In the genomic region with DNA sequence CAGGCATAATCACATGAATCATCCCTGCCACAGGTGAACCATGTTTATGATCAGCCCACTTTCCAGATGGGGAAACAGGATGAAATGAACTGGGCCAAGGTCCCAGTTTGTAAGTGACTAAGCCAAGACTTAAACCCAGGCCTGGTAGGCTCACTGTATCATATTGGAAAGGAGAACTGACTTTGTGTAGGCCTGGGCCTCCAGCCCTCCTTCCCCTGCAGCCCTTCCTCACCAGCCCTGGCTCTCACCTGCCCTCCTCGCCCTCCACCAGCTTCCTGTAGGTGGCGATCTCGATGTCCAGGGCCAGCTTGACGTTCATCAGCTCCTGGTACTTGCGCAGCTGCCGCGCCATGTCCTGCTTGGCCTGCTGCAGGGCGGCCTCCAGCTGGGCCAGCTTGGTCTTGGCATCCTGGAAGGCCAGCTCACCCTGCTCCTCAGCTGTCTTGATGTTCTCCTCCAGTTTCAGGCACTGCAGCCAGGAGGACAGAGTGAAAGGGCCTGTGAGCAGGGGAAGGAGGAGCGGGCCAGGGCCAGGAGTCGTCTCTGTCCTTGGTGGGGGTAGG, we compare ENCODE assay signal across 9 cellular contexts. TPM values are rescaled to one million over a fixed set of nuclear protein-coding genes. Genes with fewer than 3 reads are reported as not detected.
DNase-seq lines count a peak whose midpoint lies in the region; ATAC-seq and TF ChIP-seq lines count a peak whose summit lies in the region.
"Had no signal": no experiment of that assay in that cellular context is flagged by ENCODE, and none has a peak within 500 bp of the region (broad histone marks: within the 10 kb centered on the region; RNA-seq: fewer than 3 reads in every experiment).

No MANE protein-coding gene starts in this region.

- no peak overlapping the region for H3K4me3 Mint-ChIP-seq in glutamatergic neuron (ENCODE audit: unreplicated experiment)
- H3K4me3 Mint-ChIP-seq in T-helper 17 cell = no peak overlapping the region
- no peak overlapping the region for H3K4me3 Mint-ChIP-seq in immature natural killer cell
- H3K4me3 Mint-ChIP-seq: stimulated activated naive B cell treated with anti-CD40 and anti-IgM and Interleukin-4, amounts not matched to agents 10 μg/mL and 1 μg/mL and 100 μg/mL, for 72 hours had no signal

- H3K36me3 Mint-ChIP-seq in glutamatergic neuron (ENCODE audit: unreplicated experiment) (no peaks in the 10 kb centered on the region), T-helper 17 cell (ENCODE audit: low read depth) (no peaks in the 10 kb centered on the region), immature natural killer cell (no peaks in the 10 kb centered on the region)
- H3K36me3 Mint-ChIP-seq: stimulated activated naive B cell treated with anti-CD40 and anti-IgM and Interleukin-4, amounts not matched to agents 10 μg/mL and 1 μg/mL and 100 μg/mL, for 72 hours had no signal

- no peaks in the 10 kb centered on the region for H3K9me3 ChIP-seq in T-helper 17 cell (ENCODE audit: control insufficient read depth, low read length, poor library complexity, severe bottlenecking)

- peak; percentile 30 for TF ChIP-seq CTCF in AG10803 (conservative IDR thresholded peaks at IDR 0.05; ENCODE audit: low read length)
- peak; percentile 20 for TF ChIP-seq CTCF in GM20000 (IDR thresholded peaks at IDR 0.05; ENCODE audit: extremely low read depth, missing control alignments)
- TF ChIP-seq CTCF in RWPE1 (conservative IDR thresholded peaks at IDR 0.05; ENCODE audit: low read depth) = peak; percentile 36
- peak; percentile 43 for TF ChIP-seq CTCF in glutamatergic neuron (IDR thresholded peaks at IDR 0.05; ENCODE audit: partially characterized antibody, unreplicated experiment)

- H3K9me3 Mint-ChIP-seq in glutamatergic neuron (ENCODE audit: unreplicated experiment) = no peaks in the 10 kb centered on the region
- H3K9me3 Mint-ChIP-seq in immature natural killer cell = no peaks in the 10 kb centered on the region
- H3K9me3 Mint-ChIP-seq: stimulated activated naive B cell treated with anti-CD40 and anti-IgM and Interleukin-4, amounts not matched to agents 10 μg/mL and 1 μg/mL and 100 μg/mL, for 72 hours had no signal

- peak overlapping the region; percentile 91 for H3K27ac ChIP-seq in RWPE1

- no peaks in the 10 kb centered on the region for H3K4me1 Mint-ChIP-seq in glutamatergic neuron (ENCODE audit: low read depth, unreplicated experiment)
- H3K4me1 Mint-ChIP-seq in T-helper 17 cell = peaks cover 2% of the 10 kb centered on the region
- H3K4me1 Mint-ChIP-seq in immature natural killer cell = no peaks in the 10 kb centered on the region

- no peak overlapping the region for H3K4me3 ChIP-seq in AG10803 (ENCODE audit: low read length)

- H3K27me3 Mint-ChIP-seq in glutamatergic neuron (ENCODE audit: unreplicated experiment) = peaks cover 6% of the 10 kb centered on the region
- H3K27me3 Mint-ChIP-seq in T-helper 17 cell = no peaks in the 10 kb centered on the region
- peaks cover 0 to 3% (median 2%) of the 10 kb centered on the region in 3 donors for H3K27me3 Mint-ChIP-seq in immature natural killer cell (ENCODE audit: low read depth in 3 of 3)

- ATAC-seq in T-helper 17 cell = no peak

- DNase-seq in AG10803 (ENCODE audit: low read depth) (peak; percentile 47), GM20000 (ENCODE audit: low spot score) (no peak), RWPE1 (ENCODE audit: low spot score) (no peak), glutamatergic neuron (peak; percentile 67), COR-L47 (lab: John Stamatoyannopoulos, UW) (no peak), T-helper 17 cell (no peak), immature natural killer cell (no peak)
- no peak for DNase-seq in activated CD4-positive, CD25-positive, alpha-beta regulatory T cell (lab: John Stamatoyannopoulos, UW)
- DNase-seq: stimulated activated naive B cell treated with anti-CD40 and anti-IgM and Interleukin-4, amounts not matched to agents 10 μg/mL and 1 μg/mL and 100 μg/mL, for 72 hours had no signal

- POLR2A ChIA-PET in RWPE1 (lab: Yijun Ruan, JAX; ENCODE audit: low non-redundant PET) = no interaction called here

- CTCF ChIA-PET in RWPE1 (lab: Yijun Ruan, JAX) = interaction anchor here (0.9 to 1.0 kb wide), 2 partner anchors 42 to 155 kb away, joined by 3 to 5 read pairs; no protein-coding TSS in a partner anchor

- H3K27ac Mint-ChIP-seq in glutamatergic neuron (ENCODE audit: unreplicated experiment) (no peak overlapping the region), T-helper 17 cell (no peak overlapping the region), immature natural killer cell (no peak overlapping the region)
- H3K27ac Mint-ChIP-seq: stimulated activated naive B cell treated with anti-CD40 and anti-IgM and Interleukin-4, amounts not matched to agents 10 μg/mL and 1 μg/mL and 100 μg/mL, for 72 hours had no signal

RNA-seq across cellular contexts. Expression of a gene that starts 19.8 kb away (rescaled TPM):
- total RNA-seq in glutamatergic neuron (ENCODE audit: unreplicated experiment) = not detected
- not detected for total RNA-seq in T-helper 17 cell
- not detected for polyA plus RNA-seq in immature natural killer cell

Comparison
In these comparisons a context has a peak if more than half of its experiments do, and no peak if none do; other contexts are left out.
1. DNase-seq: peak in AG10803 (single experiment) and glutamatergic neuron (single experiment); none in GM20000 (single experiment), RWPE1 (single experiment), COR-L47 (single experiment), T-helper 17 cell (0 of 3), immature natural killer cell (0 of 3) and activated CD4-positive, CD25-positive, alpha-beta regulatory T cell (0 of 4).
2. Peak in every context shown above with its lines, with median percentiles within 50 percentile points of each other: CTCF ChIP-seq.